10 cellular contexts compared by ENCODE assay signal in the genomic region with DNA sequence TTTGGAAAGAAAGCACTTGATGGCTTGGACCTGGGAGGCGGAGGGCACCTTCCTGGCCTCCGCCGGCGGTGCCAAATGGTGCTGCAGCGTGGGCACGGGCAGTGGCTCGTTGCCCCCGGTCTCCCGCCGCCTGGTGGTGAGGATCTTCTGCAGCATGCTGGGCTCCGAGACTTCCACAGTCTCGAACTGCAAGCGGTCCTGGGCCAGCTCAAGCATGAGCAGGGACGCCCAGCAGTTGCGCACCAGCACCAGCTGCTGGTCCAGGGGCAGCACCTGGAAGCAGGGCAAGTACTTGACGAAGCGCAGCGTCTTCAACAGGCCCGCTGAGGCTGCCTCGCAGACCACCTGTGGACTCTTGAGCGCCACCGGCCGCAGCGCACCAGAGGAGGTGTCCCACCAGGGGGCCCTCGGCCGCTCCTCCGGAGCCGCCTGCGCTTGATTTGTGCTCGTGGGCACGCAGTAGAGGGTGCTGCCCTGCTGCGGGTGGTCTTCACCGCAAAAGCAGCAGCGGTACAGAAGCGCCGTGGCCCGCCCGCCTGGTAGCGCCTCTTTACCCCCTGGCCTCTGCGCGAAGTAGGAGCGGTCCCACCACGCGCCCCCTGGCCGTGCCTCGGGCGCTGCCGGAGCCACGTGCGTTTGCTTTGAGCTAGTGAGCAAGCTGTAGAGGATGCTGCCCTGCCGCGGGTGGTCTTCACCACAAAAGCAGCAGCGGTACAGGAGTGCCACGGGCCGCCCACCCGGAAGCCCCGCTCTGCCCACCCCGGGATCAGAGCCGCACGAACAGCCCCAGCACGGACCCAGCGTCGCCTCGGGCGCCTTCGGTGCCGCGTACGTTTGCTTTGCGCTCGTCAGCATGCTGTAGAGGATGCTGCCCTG. TPM values are rescaled to one million over a fixed set of nuclear protein-coding genes. Genes with fewer than 3 reads are reported as not detected.
DNase-seq lines count a peak whose midpoint lies in the region; ATAC-seq, FAIRE-seq and TF ChIP-seq lines count a peak whose summit lies in the region.
"Had no signal": no experiment of that assay in that cellular context is flagged by ENCODE, and none has a peak within 500 bp of the region (broad histone marks: within the 10 kb centered on the region; RNA-seq: fewer than 3 reads in every experiment).

No MANE protein-coding gene starts in this region.

- no peaks in the 10 kb centered on the region for H3F3A ChIP-seq in SK-N-SH (replicated peaks; ENCODE audit: insufficient read depth)

- peak overlapping the region; percentile 63 for H3K4me2 ChIP-seq in SK-N-SH

- no peak overlapping the region for H3K4me3 Mint-ChIP-seq in stimulated activated naive CD8-positive, alpha-beta T cell treated with anti-CD3 and anti-CD28 coated beads, Interleukin-15, amount 100 ng/mL, for 72 hours
- H3K4me3 Mint-ChIP-seq: activated naive CD4-positive, alpha-beta T cell treated with anti-CD3 and anti-CD28 coated beads for 36 hours had no signal

- H3K27ac ChIP-seq in SK-N-SH (ENCODE audit: low read depth in 2 of 2, low read length in 1 of 2) (no peak overlapping the region), thyroid gland (no peak overlapping the region)
- H3K27ac ChIP-seq: neutrophil had no signal

- no peak for TF ChIP-seq EP300 in SK-N-SH (IDR thresholded peaks at IDR 0.05; ENCODE audit: borderline replicate concordance in 1 of 2, low read depth in 1 of 2, low read length in 1 of 2)

- POLR2A ChIA-PET in SK-N-SH (lab: Yijun Ruan, JAX): no interaction called here

- H3K27me3 ChIP-seq in SK-N-SH (ENCODE audit: insufficient read depth): peaks cover 17% of the 10 kb centered on the region
- H3K27me3 ChIP-seq in thyroid gland: peaks cover 6% of the 10 kb centered on the region

- H3K9me2 ChIP-seq in SK-N-SH: no peaks in the 10 kb centered on the region

- no peaks in the 10 kb centered on the region for H3K4me1 Mint-ChIP-seq in stimulated activated naive CD8-positive, alpha-beta T cell treated with anti-CD3 and anti-CD28 coated beads, Interleukin-15, amount 100 ng/mL, for 72 hours

- no peaks in the 10 kb centered on the region for H3K4me1 ChIP-seq in SK-N-SH (ENCODE audit: control insufficient read depth in 1 of 2, insufficient read depth in 2 of 2, low read depth in 1 of 2, low read length in 1 of 2)
- H3K4me1 ChIP-seq in thyroid gland: no peaks in the 10 kb centered on the region

- H4K20me1 ChIP-seq in SK-N-SH (ENCODE audit: insufficient read depth): no peaks in the 10 kb centered on the region

- H3K79me2 ChIP-seq in SK-N-SH (ENCODE audit: insufficient read depth): no peaks in the 10 kb centered on the region

- intact Hi-C loops in thyroid gland (cut with DNase I): no loop called here

- no peak for ATAC-seq in stimulated activated naive CD8-positive, alpha-beta T cell treated with anti-CD3 and anti-CD28 coated beads, Interleukin-15, Interleukin-2, amounts not matched to agents 100 U/mL and 50 U/mL, for 24 hours
- no peak for ATAC-seq in stimulated activated naive CD8-positive, alpha-beta T cell treated with anti-CD3 and anti-CD28 coated beads, Interleukin-15, amount 100 ng/mL, for 72 hours
- ATAC-seq in GM18519 (IDR thresholded peaks at IDR 0.05; ENCODE audit: low FRiP score, unreplicated experiment) (no peak), GM21723 (IDR thresholded peaks at IDR 0.05; ENCODE audit: unreplicated experiment) (no peak)

- H3K4me3 ChIP-seq in SK-N-SH (ENCODE audit: low read depth in 2 of 2, low read length in 1 of 2): peak overlapping the region; percentile 39 to 46; a peak in 3 of 4 replicates
- peak overlapping the region; percentile 17 for H3K4me3 ChIP-seq in iPS-11a (ENCODE audit: low read depth, low read length)
- H3K4me3 ChIP-seq in thyroid gland (replicated peaks in 1 of 3): no peak overlapping the region

- no peak for FAIRE-seq in frontal cortex (lab: Jason Lieb, UNC)

- peak; percentile 50 for TF ChIP-seq CTCF in SK-N-SH (IDR thresholded peaks at IDR 0.05)
- TF ChIP-seq CTCF in thyroid gland (IDR thresholded peaks at IDR 0.05): no peak

- no peaks in the 10 kb centered on the region for H3K9me3 ChIP-seq in SK-N-SH
- H3K9me3 ChIP-seq in thyroid gland: no peaks in the 10 kb centered on the region
- H3K9me3 ChIP-seq: neutrophil had no signal

- H3K36me3 ChIP-seq in SK-N-SH (replicated peaks in 1 of 2; ENCODE audit: control insufficient read depth in 1 of 2, insufficient read depth in 2 of 2, low read length in 1 of 2): no peaks in the 10 kb centered on the region
- H3K36me3 ChIP-seq in thyroid gland: no peaks in the 10 kb centered on the region
- H3K36me3 ChIP-seq: neutrophil had no signal

- H2AFZ ChIP-seq in SK-N-SH (ENCODE audit: low read depth): no peak overlapping the region; the same call in 1 of the 2 replicates

- 28% methylated on average over 22 of the region's 71 CpGs for WGBS in SK-N-SH (ENCODE audit: low lambda C conversion rate)
- WGBS in thyroid gland, 2 donors: 8% methylated on average over 8 of the region's 71 CpGs; no CpG with 5 or more reads in 1 of the 2 donors

- no peak overlapping the region for H3K9ac ChIP-seq in SK-N-SH

- no peak overlapping the region for H3K27ac Mint-ChIP-seq in stimulated activated naive CD8-positive, alpha-beta T cell treated with anti-CD3 and anti-CD28 coated beads, Interleukin-15, amount 100 ng/mL, for 72 hours
- H3K27ac Mint-ChIP-seq: activated naive CD4-positive, alpha-beta T cell treated with anti-CD3 and anti-CD28 coated beads for 36 hours had no signal

- no peak for TF ChIP-seq POLR2A in thyroid gland (IDR thresholded peaks at IDR 0.05)

- DNase-seq in stimulated activated naive CD8-positive, alpha-beta T cell treated with anti-CD3 and anti-CD28 coated beads, Interleukin-15, Interleukin-2, amounts not matched to agents 100 U/mL and 50 U/mL, for 24 hours: peak; percentile 4
- no peak for DNase-seq in stimulated activated naive CD8-positive, alpha-beta T cell treated with anti-CD3 and anti-CD28 coated beads, Interleukin-15, amount 100 ng/mL, for 72 hours
- peak; percentile 26 for DNase-seq in SK-N-SH
- DNase-seq in frontal cortex (ENCODE audit: low spot score in 2 of 2): no peak
- DNase-seq in thyroid gland: no peak
- DNase-seq: activated naive CD4-positive, alpha-beta T cell treated with anti-CD3 and anti-CD28 coated beads for 36 hours had no signal

- no peaks in the 10 kb centered on the region for H3K9me3 Mint-ChIP-seq in stimulated activated naive CD8-positive, alpha-beta T cell treated with anti-CD3 and anti-CD28 coated beads, Interleukin-15, amount 100 ng/mL, for 72 hours
- H3K9me3 Mint-ChIP-seq: activated naive CD4-positive, alpha-beta T cell treated with anti-CD3 and anti-CD28 coated beads for 36 hours had no signal

- no peak for TF ChIP-seq RAD21 in SK-N-SH (IDR thresholded peaks at IDR 0.05; ENCODE audit: low read length)

- peaks cover 30% of the 10 kb centered on the region for H3K27me3 Mint-ChIP-seq in stimulated activated naive CD8-positive, alpha-beta T cell treated with anti-CD3 and anti-CD28 coated beads, Interleukin-15, amount 100 ng/mL, for 72 hours

- CTCF ChIA-PET in SK-N-SH (lab: Yijun Ruan, JAX): interaction anchor here (0.7 kb wide), 1 partner anchor 20 kb away, joined by 3 read pairs; no protein-coding TSS in a partner anchor

TF ChIP-seq in SK-N-SH, 30 proteins besides CTCF, POLR2A, EP300 and RAD21:
- no peak for TF ChIP-seq TCF12 (IDR thresholded peaks at IDR 0.05)
- TF ChIP-seq, protein P1, sequence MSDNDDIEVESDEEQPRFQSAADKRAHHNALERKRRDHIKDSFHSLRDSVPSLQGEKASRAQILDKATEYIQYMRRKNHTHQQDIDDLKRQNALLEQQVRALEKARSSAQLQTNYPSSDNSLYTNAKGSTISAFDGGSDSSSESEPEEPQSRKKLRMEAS (IDR thresholded peaks at IDR 0.05; ENCODE audit: low read depth): peak; percentile 71

RNA-seq across cellular contexts. Expression of gene NR0B1, which starts 0.7 kb away (rescaled TPM):
- polyA plus RNA-seq in SK-N-SH (2012; rRNA removed): 2.2 and 2.3 TPM in 2 replicates
- polyA plus RNA-seq in SK-N-SH (2012; cell fraction: cytosol; rRNA removed): 1.6 and 2.5 TPM in 2 replicates
- polyA plus RNA-seq in SK-N-SH (2012; cell fraction: nucleus; rRNA removed): 3.0 and 3.3 TPM in 2 replicates
- 0.41 TPM for total RNA-seq in frontal cortex
- under 1 TPM in 1 of 4 donors, not detected in 3; 0.13 TPM for total RNA-seq in thyroid gland
- total RNA-seq: activated naive CD4-positive, alpha-beta T cell treated with anti-CD3 and anti-CD28 coated beads for 36 hours had no signal

Comparison
In these comparisons a context has a peak if more than half of its experiments do, and no peak if none do; other contexts are left out.
1. DNase-seq: peak in stimulated activated naive CD8-positive, alpha-beta T cell treated with anti-CD3 and anti-CD28 coated beads, Interleukin-15, Interleukin-2, amounts not matched to agents 100 U/mL and 50 U/mL, for 24 hours (single experiment) and SK-N-SH (single experiment); none in stimulated activated naive CD8-positive, alpha-beta T cell treated with anti-CD3 and anti-CD28 coated beads, Interleukin-15, amount 100 ng/mL, for 72 hours (0 of 2), frontal cortex (0 of 2) and thyroid gland (0 of 2).
2. H3K4me3 ChIP-seq: peak in SK-N-SH (2 of 2) and iPS-11a (single experiment); none in thyroid gland (0 of 3).